In the genomic region with DNA sequence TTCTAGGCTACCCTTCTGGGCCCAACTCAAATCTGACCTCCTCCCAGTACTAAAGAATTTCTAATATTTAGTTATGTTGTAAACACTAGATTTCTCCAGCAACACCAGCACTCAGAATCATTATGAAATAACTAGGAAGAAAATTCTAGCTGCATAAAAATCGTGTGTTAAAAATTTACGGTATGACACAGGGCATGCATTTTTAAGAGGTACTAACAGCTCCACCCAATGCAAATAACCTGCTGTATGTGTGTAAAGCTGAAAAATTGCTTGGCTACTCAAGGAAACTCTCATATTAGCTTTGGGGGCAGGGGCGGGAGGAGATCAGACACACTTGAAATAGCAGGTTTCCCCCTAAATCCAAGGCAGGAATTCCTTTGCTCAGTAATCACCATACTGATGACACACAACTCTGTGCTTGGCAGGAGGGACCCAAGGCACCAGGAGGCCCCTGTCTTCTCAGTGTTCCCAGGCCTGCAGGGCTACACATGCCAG, we compare ENCODE assay signal across 13 cellular contexts. TPM values are rescaled to one million over a fixed set of nuclear protein-coding genes. Genes with fewer than 3 reads are reported as not detected.
DNase-seq lines count a peak whose midpoint lies in the region; ATAC-seq and TF ChIP-seq lines count a peak whose summit lies in the region.
"Had no signal": no experiment of that assay in that cellular context is flagged by ENCODE, and none has a peak within 500 bp of the region (broad histone marks: within the 10 kb centered on the region; RNA-seq: fewer than 3 reads in every experiment).

No MANE protein-coding gene starts in this region.

- H3K27me3 Mint-ChIP-seq in endodermal cell (ENCODE audit: insufficient read depth): no peaks in the 10 kb centered on the region
- H3K27me3 Mint-ChIP-seq in activated T-helper 17 cell treated with anti-CD3 and anti-CD28 coated beads, Interleukin-2, amount 50 U/mL, for 72 hours: no peaks in the 10 kb centered on the region
- H3K27me3 Mint-ChIP-seq: stimulated activated naive CD8-positive, alpha-beta T cell treated with anti-CD3 and anti-CD28 coated beads, Interleukin-15, amount 100 ng/mL, for 72 hours had no signal

- H3K36me3 ChIP-seq in BJ (ENCODE audit: control insufficient read depth, insufficient read depth, low read length): peaks cover 12% of the 10 kb centered on the region
- peaks cover 99% of the 10 kb centered on the region for H3K36me3 ChIP-seq in endodermal cell (ENCODE audit: control insufficient read depth, insufficient read depth, low read length)
- H3K36me3 ChIP-seq in mucosa of rectum (ENCODE audit: control insufficient read depth in 2 of 2, insufficient read depth in 2 of 2, low read length in 2 of 2): peaks cover 45 to 52% of the 10 kb centered on the region in 2 donors
- H3K36me3 ChIP-seq in Karpas-422 (ENCODE audit: insufficient read depth, low read length): peaks cover 43% of the 10 kb centered on the region; the same call in 1 of the 2 replicates

- H3K4me3 Mint-ChIP-seq in endodermal cell: no peak overlapping the region
- no peak overlapping the region for H3K4me3 Mint-ChIP-seq in activated T-helper 17 cell treated with anti-CD3 and anti-CD28 coated beads, Interleukin-2, amount 50 U/mL, for 72 hours
- H3K4me3 Mint-ChIP-seq: stimulated activated naive CD8-positive, alpha-beta T cell treated with anti-CD3 and anti-CD28 coated beads, Interleukin-15, amount 100 ng/mL, for 72 hours had no signal

- H3K4me3 ChIP-seq in BJ (ENCODE audit: low read depth, low read length) (no peak overlapping the region), endodermal cell (ENCODE audit: low read length) (no peak overlapping the region), mucosa of rectum (ENCODE audit: low read length in 2 of 2) (no peak overlapping the region), Karpas-422 (ENCODE audit: low read length) (no peak overlapping the region)

- no peak for TF ChIP-seq CTCF in BJ (IDR thresholded peaks at IDR 0.05; ENCODE audit: insufficient read depth, low read depth, low read length)
- TF ChIP-seq CTCF in endodermal cell (conservative IDR thresholded peaks at IDR 0.05): no peak

- no peak overlapping the region for H3K9ac ChIP-seq in endodermal cell (ENCODE audit: extremely low read depth, low read length, poor library complexity, severe bottlenecking)
- H3K9ac ChIP-seq in mucosa of rectum (ENCODE audit: low read depth in 1 of 2, low read length in 2 of 2): no peak overlapping the region
- H3K9ac ChIP-seq in Karpas-422 (ENCODE audit: low read length): no peak overlapping the region

- DNase-seq in BJ (ENCODE audit: low read depth): peak; percentile 56
- DNase-seq in HT1080 (ENCODE audit: low read depth): peak; percentile 47
- no peak for DNase-seq in endodermal cell
- DNase-seq in Karpas-422: no peak
- DNase-seq: amygdala; Calu3; NCI-H1048; NCI-H510A; stimulated activated naive CD8-positive, alpha-beta T cell treated with anti-CD3 and anti-CD28 coated beads, Interleukin-15, amount 100 ng/mL, for 72 hours had no signal

- H4K20me1 ChIP-seq in Karpas-422 (ENCODE audit: insufficient read depth, low read depth, low read length): peaks cover 9% of the 10 kb centered on the region; the same call in 1 of the 2 replicates

- H3K27ac Mint-ChIP-seq in endodermal cell: peak overlapping the region; percentile 52
- H3K27ac Mint-ChIP-seq in activated T-helper 17 cell treated with anti-CD3 and anti-CD28 coated beads, Interleukin-2, amount 50 U/mL, for 72 hours: no peak overlapping the region

- no peaks in the 10 kb centered on the region for H3K4me1 Mint-ChIP-seq in endodermal cell
- H3K4me1 Mint-ChIP-seq in activated T-helper 17 cell treated with anti-CD3 and anti-CD28 coated beads, Interleukin-2, amount 50 U/mL, for 72 hours: peaks cover 27% of the 10 kb centered on the region

- H3K27ac ChIP-seq in endodermal cell (ENCODE audit: low read depth, low read length) (no peak overlapping the region), mucosa of rectum (ENCODE audit: low read depth in 2 of 2, low read length in 2 of 2) (peak overlapping the region; percentile 34 to 44), Karpas-422 (ENCODE audit: low read length) (no peak overlapping the region)

- CTCF ChIA-PET in BJ (lab: Yijun Ruan, JAX): interaction anchor here (1.1 to 1.2 kb wide), 2 partner anchors 14 to 54 kb away, joined by 4 to 5 read pairs; no protein-coding TSS in a partner anchor

- ATAC-seq in GM21381 (IDR thresholded peaks at IDR 0.05; ENCODE audit: unreplicated experiment): no peak
- ATAC-seq in GM19452 (IDR thresholded peaks at IDR 0.05; ENCODE audit: unreplicated experiment): no peak
- ATAC-seq in activated T-helper 17 cell treated with anti-CD3 and anti-CD28 coated beads, Interleukin-2, amount 50 U/mL, for 72 hours (replicated peaks): no peak
- ATAC-seq: stimulated activated naive CD8-positive, alpha-beta T cell treated with anti-CD3 and anti-CD28 coated beads, Interleukin-15, amount 100 ng/mL, for 72 hours had no signal

- POLR2A ChIA-PET in BJ (lab: Charles Lee): no interaction called here

- H3K9me3 Mint-ChIP-seq in endodermal cell: no peaks in the 10 kb centered on the region
- H3K9me3 Mint-ChIP-seq in activated T-helper 17 cell treated with anti-CD3 and anti-CD28 coated beads, Interleukin-2, amount 50 U/mL, for 72 hours: no peaks in the 10 kb centered on the region
- H3K9me3 Mint-ChIP-seq: stimulated activated naive CD8-positive, alpha-beta T cell treated with anti-CD3 and anti-CD28 coated beads, Interleukin-15, amount 100 ng/mL, for 72 hours had no signal

- peaks cover 84% of the 10 kb centered on the region for H3K36me3 Mint-ChIP-seq in endodermal cell (ENCODE audit: low read depth)
- peaks cover 82% of the 10 kb centered on the region for H3K36me3 Mint-ChIP-seq in activated T-helper 17 cell treated with anti-CD3 and anti-CD28 coated beads, Interleukin-2, amount 50 U/mL, for 72 hours (ENCODE audit: low read depth)

- H3K79me2 ChIP-seq in Karpas-422 (ENCODE audit: low read length): peaks cover 91% of the 10 kb centered on the region

- 92 to 100% methylated on average over 2 to 3 of the region's 3 CpGs for WGBS in endodermal cell (ENCODE audit: insufficient coverage in 1 of 2, insufficient read length in 1 of 2), 2 experiments

- peaks cover 4% of the 10 kb centered on the region for H3K4me1 ChIP-seq in endodermal cell (ENCODE audit: control insufficient read depth, insufficient read depth, low read length)
- H3K4me1 ChIP-seq in mucosa of rectum (ENCODE audit: control insufficient read depth in 2 of 2, insufficient read depth in 2 of 2, low read length in 2 of 2): peaks cover 12 to 15% of the 10 kb centered on the region in 2 donors
- peaks cover 25% of the 10 kb centered on the region for H3K4me1 ChIP-seq in Karpas-422 (ENCODE audit: low read length)

- H3K4me2 ChIP-seq in Karpas-422 (ENCODE audit: low read depth, low read length, poor library complexity, severe bottlenecking): no peak overlapping the region

- H3K27me3 ChIP-seq in BJ (ENCODE audit: control insufficient read depth, insufficient read depth, low read length) (no peaks in the 10 kb centered on the region), endodermal cell (ENCODE audit: control insufficient read depth, insufficient read depth, low read length, poor library complexity, severe bottlenecking) (no peaks in the 10 kb centered on the region), mucosa of rectum (ENCODE audit: control insufficient read depth in 2 of 2, insufficient read depth in 2 of 2, low read length in 2 of 2) (no peaks in the 10 kb centered on the region), Karpas-422 (ENCODE audit: low read length) (no peaks in the 10 kb centered on the region)

- H2AFZ ChIP-seq in Karpas-422 (ENCODE audit: low read length): no peak overlapping the region

- H3K9me3 ChIP-seq in endodermal cell (ENCODE audit: control insufficient read depth, low read length): no peaks in the 10 kb centered on the region
- H3K9me3 ChIP-seq in mucosa of rectum (ENCODE audit: control insufficient read depth in 2 of 2, low read length in 2 of 2): no peaks in the 10 kb centered on the region
- no peaks in the 10 kb centered on the region for H3K9me3 ChIP-seq in Karpas-422 (ENCODE audit: low read length)

- no peaks in the 10 kb centered on the region for H3K9me2 ChIP-seq in Karpas-422 (replicated peaks; ENCODE audit: insufficient read depth, low read length)

RNA-seq across cellular contexts. Expression of a gene that starts 27.2 kb away (rescaled TPM):
- polyA plus RNA-seq in BJ (2011; rRNA removed): 84.8 and 96.0 TPM in 2 replicates
- 61.7 and 72.9 TPM in 2 replicates for polyA minus RNA-seq in BJ (2011; rRNA and poly(A)+ RNA removed)
- 311 and 355 TPM in 2 replicates for total RNA-seq in HT1080 (2014; rRNA removed; shearing (Covaris generic))
- 178 and 196 TPM in 2 replicates for polyA plus RNA-seq in HT1080 (2015; cell fraction: cytosol; rRNA removed)
- polyA plus RNA-seq in HT1080 (2015; cell fraction: nucleus; rRNA removed): 265 and 281 TPM in 2 replicates
- 100 to 1,000 TPM; 256 to 288 TPM for total RNA-seq in endodermal cell
- 253 TPM for polyA plus RNA-seq in endodermal cell (2013, experiment 1 of 2)
- polyA plus RNA-seq in endodermal cell (2013, experiment 2 of 2): 265 TPM
- 160 and 245 TPM in 2 replicates for total RNA-seq in Karpas-422 (2014; rRNA removed; shearing (Covaris generic); ENCODE audit: low replicate concordance)
- 100 to 1,000 TPM in 1 of 2 donors, 10 to 100 TPM in 1; 84.8 to 173 TPM for total RNA-seq in activated T-helper 17 cell treated with anti-CD3 and anti-CD28 coated beads, Interleukin-2, amount 50 U/mL, for 72 hours

Comparison
In these comparisons a context has a peak if more than half of its experiments do, and no peak if none do; other contexts are left out.
1. DNase-seq: peak in BJ (single experiment) and HT1080 (single experiment); none in endodermal cell (single experiment) and Karpas-422 (single experiment).
2. H3K27ac ChIP-seq: peak in mucosa of rectum (2 of 2); none in endodermal cell (single experiment) and Karpas-422 (single experiment).